ENCODE assay signal across 19 cellular contexts in the genomic region with DNA sequence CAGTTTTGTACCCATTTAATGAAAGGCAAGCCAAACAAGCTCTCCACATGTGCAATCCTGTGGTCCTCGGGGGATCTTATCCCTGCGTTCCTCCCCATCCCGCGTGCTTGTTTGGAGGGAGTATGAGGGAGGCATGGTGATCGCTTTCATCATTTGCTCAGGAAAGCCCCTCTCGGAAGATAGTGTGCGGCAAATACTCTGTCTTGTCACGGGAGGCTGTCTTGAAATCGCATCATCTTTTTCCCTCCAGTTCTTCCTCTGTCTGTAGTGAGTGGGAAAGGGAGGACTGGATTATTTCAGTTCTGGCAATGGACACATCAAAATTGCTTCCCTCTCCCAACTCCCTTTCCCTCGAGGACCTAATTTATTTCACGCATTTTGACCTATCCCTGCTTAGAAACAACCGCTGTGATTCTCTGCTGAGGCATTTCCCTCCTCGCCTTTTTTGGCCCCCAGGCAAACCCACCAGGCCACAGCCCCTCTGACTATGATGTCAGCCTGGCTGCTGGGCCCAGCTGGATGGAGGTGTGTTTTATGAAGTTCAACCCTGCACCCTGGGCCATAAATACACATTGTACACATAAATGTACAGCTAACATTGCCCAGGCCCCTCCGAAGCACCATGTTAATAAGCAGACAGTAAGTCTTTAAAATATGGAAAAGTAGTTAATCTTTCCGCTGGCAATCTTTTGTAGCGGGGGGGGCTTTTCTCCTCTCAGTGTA.
"Had no signal": no experiment of that assay in that cellular context is flagged by ENCODE, and none has a peak within 500 bp of the region (broad histone marks: within the 10 kb centered on the region; RNA-seq: fewer than 3 reads in every experiment).

No MANE protein-coding gene starts in this region.

- H3K9me3 ChIP-seq: gastrocnemius medialis, heart left ventricle, pancreas, upper lobe of left lung had no signal

- H3K27ac Mint-ChIP-seq: activated CD8-positive, alpha-beta memory T cell treated with anti-CD3 and anti-CD28 coated beads, Interleukin-2, amount 10 ng/mL, durations not matched to agents 7 days and 5 days; activated naive CD4-positive, alpha-beta T cell treated with anti-CD3 and anti-CD28 coated beads, Interleukin-2, amount 10 ng/mL, durations not matched to agents 7 days and 5 days; activated T-helper 2 cell treated with anti-CD3 and anti-CD28 coated beads, Interferon-gamma antibody, Interleukin-2, Interleukin-4, amounts not matched to agents 10 μg/mL and 5 μg/mL and 100 μg/mL, durations not matched to agents 14 hours and 24 hours and 36 hours; naive B cell; T-helper 17 cell had no signal

- H3K9me3 Mint-ChIP-seq: activated T-helper 2 cell treated with anti-CD3 and anti-CD28 coated beads, Interferon-gamma antibody, Interleukin-2, Interleukin-4, amounts not matched to agents 10 μg/mL and 5 μg/mL and 100 μg/mL, durations not matched to agents 14 hours and 24 hours and 36 hours had no signal

- H3K27ac ChIP-seq: coronary artery, gastrocnemius medialis, heart left ventricle, pancreas, upper lobe of left lung, WERI-Rb-1 had no signal

- H3K36me3 ChIP-seq: gastrocnemius medialis, heart left ventricle, pancreas, upper lobe of left lung, WERI-Rb-1 had no signal

- H3K27me3 ChIP-seq: gastrocnemius medialis, heart left ventricle, upper lobe of left lung had no signal

- DNase-seq: activated CD4-positive, alpha-beta T cell treated with anti-CD3 and anti-CD28 coated beads, Interleukin-2, amount 50 U/mL, for 48 hours; activated CD8-positive, alpha-beta memory T cell treated with anti-CD3 and anti-CD28 coated beads, Interleukin-2, amount 10 ng/mL, durations not matched to agents 7 days and 5 days; activated naive CD4-positive, alpha-beta T cell treated with anti-CD3 and anti-CD28 coated beads, Interleukin-2, amount 10 ng/mL, durations not matched to agents 7 days and 5 days; activated T-cell treated with anti-CD3 and anti-CD28 coated beads, Interleukin-2, amount 50 U/mL, for 1 hour; effector CD4-positive, alpha-beta T cell; gastrocnemius medialis; heart left ventricle; left colon; naive B cell; pancreas; stimulated activated CD4-positive, alpha-beta T cell treated with anti-CD3 and anti-CD28 coated beads, Interleukin-4, amount 100 ng/mL, for 24 hours; stimulated activated naive CD8-positive, alpha-beta T cell treated with anti-CD3 and anti-CD28 coated beads, Interleukin-15, Interleukin-2, amounts not matched to agents 100 U/mL and 50 U/mL, for 24 hours; T-helper 17 cell; upper lobe of left lung; WERI-Rb-1 had no signal

- H3K4me3 ChIP-seq: coronary artery, gastrocnemius medialis, heart left ventricle, lung, pancreas, upper lobe of left lung had no signal

- H3K4me1 Mint-ChIP-seq: activated CD8-positive, alpha-beta memory T cell treated with anti-CD3 and anti-CD28 coated beads, Interleukin-2, amount 10 ng/mL, durations not matched to agents 7 days and 5 days; activated naive CD4-positive, alpha-beta T cell treated with anti-CD3 and anti-CD28 coated beads, Interleukin-2, amount 10 ng/mL, durations not matched to agents 7 days and 5 days; central memory CD8-positive, alpha-beta T cell; naive B cell; T-helper 17 cell had no signal

- H3K36me3 Mint-ChIP-seq: activated CD8-positive, alpha-beta memory T cell treated with anti-CD3 and anti-CD28 coated beads, Interleukin-2, amount 10 ng/mL, durations not matched to agents 7 days and 5 days; activated naive CD4-positive, alpha-beta T cell treated with anti-CD3 and anti-CD28 coated beads, Interleukin-2, amount 10 ng/mL, durations not matched to agents 7 days and 5 days; naive B cell had no signal

- H3K4me1 ChIP-seq: gastrocnemius medialis, heart left ventricle, pancreas, upper lobe of left lung had no signal

- H3K27me3 Mint-ChIP-seq: activated CD8-positive, alpha-beta memory T cell treated with anti-CD3 and anti-CD28 coated beads, Interleukin-2, amount 10 ng/mL, durations not matched to agents 7 days and 5 days; activated naive CD4-positive, alpha-beta T cell treated with anti-CD3 and anti-CD28 coated beads, Interleukin-2, amount 10 ng/mL, durations not matched to agents 7 days and 5 days; central memory CD8-positive, alpha-beta T cell; naive B cell; T-helper 17 cell had no signal

- ATAC-seq: activated CD8-positive, alpha-beta memory T cell treated with anti-CD3 and anti-CD28 coated beads, Interleukin-2, amount 10 ng/mL, durations not matched to agents 7 days and 5 days; gastrocnemius medialis; left colon; pancreas; stimulated activated naive CD8-positive, alpha-beta T cell treated with anti-CD3 and anti-CD28 coated beads, Interleukin-15, Interleukin-2, amounts not matched to agents 100 U/mL and 50 U/mL, for 24 hours; T-helper 17 cell had no signal

- H3K4me3 Mint-ChIP-seq: activated CD8-positive, alpha-beta memory T cell treated with anti-CD3 and anti-CD28 coated beads, Interleukin-2, amount 10 ng/mL, durations not matched to agents 7 days and 5 days; activated naive CD4-positive, alpha-beta T cell treated with anti-CD3 and anti-CD28 coated beads, Interleukin-2, amount 10 ng/mL, durations not matched to agents 7 days and 5 days; central memory CD8-positive, alpha-beta T cell; naive B cell; T-helper 17 cell had no signal
